In the genomic region with DNA sequence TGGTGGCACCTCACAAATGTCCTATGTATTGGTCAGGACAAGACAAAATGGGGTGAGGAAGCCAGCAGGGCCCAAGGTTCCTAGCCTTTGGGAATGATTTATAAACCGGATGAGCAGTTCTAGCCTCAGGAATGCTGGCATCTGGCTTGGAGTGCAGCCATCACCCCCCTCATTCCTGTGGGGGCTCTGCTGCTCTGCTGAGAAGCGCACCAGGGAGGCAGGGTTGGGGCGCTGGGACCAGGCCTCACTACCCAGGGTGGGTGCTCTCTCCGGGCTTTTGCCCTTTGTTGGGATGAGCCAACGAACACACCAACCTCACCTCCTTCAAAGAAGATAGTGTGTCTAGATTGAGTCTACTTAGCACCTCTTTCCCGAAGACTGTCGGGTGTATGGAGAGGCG, we compare ENCODE assay signal across 17 cellular contexts. TPM values are rescaled to one million over a fixed set of nuclear protein-coding genes. Genes with fewer than 3 reads are reported as not detected.
DNase-seq lines count a peak whose midpoint lies in the region; ATAC-seq and TF ChIP-seq lines count a peak whose summit lies in the region.
"Had no signal": no experiment of that assay in that cellular context is flagged by ENCODE, and none has a peak within 500 bp of the region (broad histone marks: within the 10 kb centered on the region; RNA-seq: fewer than 3 reads in every experiment).

No MANE protein-coding gene starts in this region.

- H3K27me3 Mint-ChIP-seq in activated CD8-positive, alpha-beta T cell treated with anti-CD3 and anti-CD28 coated beads, Interleukin-2, amount 10 ng/mL, durations not matched to agents 7 days and 5 days (ENCODE audit: low read depth), result no peaks in the 10 kb centered on the region
- no peaks in the 10 kb centered on the region for H3K27me3 Mint-ChIP-seq in activated CD8-positive, alpha-beta T cell treated with anti-CD3 and anti-CD28 coated beads for 36 hours
- no peaks in the 10 kb centered on the region for H3K27me3 Mint-ChIP-seq in endodermal cell (ENCODE audit: insufficient read depth)
- H3K27me3 Mint-ChIP-seq: CD4-positive, alpha-beta memory T cell had no signal

- DNase-seq in activated CD8-positive, alpha-beta T cell treated with anti-CD3 and anti-CD28 coated beads, Interleukin-2, amount 10 ng/mL, durations not matched to agents 7 days and 5 days, result no peak
- DNase-seq in activated CD8-positive, alpha-beta T cell treated with anti-CD3 and anti-CD28 coated beads for 36 hours, result no peak
- DNase-seq in endodermal cell, result peak; percentile 36
- DNase-seq in lower lobe of right lung, result no peak
- DNase-seq in thyroid gland, result peak in 1 of 2 donors; percentile 49
- no peak for DNase-seq in colonic mucosa
- no peak for DNase-seq in stimulated activated CD4-positive, alpha-beta T cell treated with anti-CD3 and anti-CD28 coated beads, Interleukin-4, amount 100 ng/mL, for 4 hours
- DNase-seq: activated CD4-positive, alpha-beta T cell treated with anti-CD3 and anti-CD28 coated beads for 48 hours; amniotic stem cell; CD4-positive, alpha-beta memory T cell; dorsolateral prefrontal cortex; MM.1S; NCI-H2081 treated with DMSO at 0.1 percent for 48 hours; NCI-H82; trophoblast cell had no signal

- no peak overlapping the region for H3K4me3 Mint-ChIP-seq in activated CD8-positive, alpha-beta T cell treated with anti-CD3 and anti-CD28 coated beads, Interleukin-2, amount 10 ng/mL, durations not matched to agents 7 days and 5 days
- H3K4me3 Mint-ChIP-seq in activated CD8-positive, alpha-beta T cell treated with anti-CD3 and anti-CD28 coated beads for 36 hours, result no peak overlapping the region
- no peak overlapping the region for H3K4me3 Mint-ChIP-seq in endodermal cell
- H3K4me3 Mint-ChIP-seq: CD4-positive, alpha-beta memory T cell had no signal

- H3K9ac ChIP-seq in endodermal cell (ENCODE audit: extremely low read depth, low read length, poor library complexity, severe bottlenecking) (no peak overlapping the region), colonic mucosa (ENCODE audit: low read depth in 2 of 2, low read length in 2 of 2) (no peak overlapping the region)

- H3K36me3 Mint-ChIP-seq in activated CD8-positive, alpha-beta T cell treated with anti-CD3 and anti-CD28 coated beads, Interleukin-2, amount 10 ng/mL, durations not matched to agents 7 days and 5 days (ENCODE audit: low read depth), result peaks cover 8% of the 10 kb centered on the region
- peaks cover 8% of the 10 kb centered on the region for H3K36me3 Mint-ChIP-seq in activated CD8-positive, alpha-beta T cell treated with anti-CD3 and anti-CD28 coated beads for 36 hours (ENCODE audit: low read depth)
- peaks cover 38% of the 10 kb centered on the region for H3K36me3 Mint-ChIP-seq in endodermal cell (ENCODE audit: low read depth)

- POLR2A ChIA-PET in activated CD8-positive, alpha-beta T cell treated with anti-CD3 and anti-CD28 coated beads, Interleukin-2, amount 10 ng/mL, durations not matched to agents 7 days and 5 days (lab: Charles Lee), result no interaction called here
- POLR2A ChIA-PET in activated CD8-positive, alpha-beta T cell treated with anti-CD3 and anti-CD28 coated beads for 36 hours (lab: Charles Lee), result no interaction called here

- no peaks in the 10 kb centered on the region for H3K9me3 ChIP-seq in endodermal cell (ENCODE audit: control insufficient read depth, low read length)
- H3K9me3 ChIP-seq in lower lobe of right lung, result no peaks in the 10 kb centered on the region
- H3K9me3 ChIP-seq in thyroid gland, result no peaks in the 10 kb centered on the region
- no peaks in the 10 kb centered on the region for H3K9me3 ChIP-seq in colonic mucosa

- TF ChIP-seq POLR2A in thyroid gland (IDR thresholded peaks at IDR 0.05), result no peak

- no peaks in the 10 kb centered on the region for H3K9me3 Mint-ChIP-seq in activated CD8-positive, alpha-beta T cell treated with anti-CD3 and anti-CD28 coated beads, Interleukin-2, amount 10 ng/mL, durations not matched to agents 7 days and 5 days (ENCODE audit: insufficient read depth)
- H3K9me3 Mint-ChIP-seq in activated CD8-positive, alpha-beta T cell treated with anti-CD3 and anti-CD28 coated beads for 36 hours, result no peaks in the 10 kb centered on the region
- no peaks in the 10 kb centered on the region for H3K9me3 Mint-ChIP-seq in endodermal cell
- H3K9me3 Mint-ChIP-seq: CD4-positive, alpha-beta memory T cell had no signal

- ATAC-seq in activated CD8-positive, alpha-beta T cell treated with anti-CD3 and anti-CD28 coated beads, Interleukin-2, amount 10 ng/mL, durations not matched to agents 7 days and 5 days, result no peak
- no peak for ATAC-seq in activated CD8-positive, alpha-beta T cell treated with anti-CD3 and anti-CD28 coated beads for 36 hours
- ATAC-seq in lower lobe of right lung, result no peak
- no peak for ATAC-seq in HG03039 (IDR thresholded peaks at IDR 0.05; ENCODE audit: unreplicated experiment)

- H3K4me3 ChIP-seq in endodermal cell (ENCODE audit: low read length), result no peak overlapping the region
- no peak overlapping the region for H3K4me3 ChIP-seq in lower lobe of right lung
- no peak overlapping the region for H3K4me3 ChIP-seq in thyroid gland (replicated peaks in 1 of 3)
- H3K4me3 ChIP-seq in colonic mucosa, result no peak overlapping the region
- H3K4me3 ChIP-seq: dorsolateral prefrontal cortex had no signal

- CTCF ChIA-PET in activated CD8-positive, alpha-beta T cell treated with anti-CD3 and anti-CD28 coated beads, Interleukin-2, amount 10 ng/mL, durations not matched to agents 7 days and 5 days (lab: Charles Lee), result no interaction called here
- CTCF ChIA-PET in activated CD8-positive, alpha-beta T cell treated with anti-CD3 and anti-CD28 coated beads for 36 hours (lab: Charles Lee), result no interaction called here

- H3K27ac ChIP-seq in endodermal cell (ENCODE audit: low read depth, low read length) (no peak overlapping the region), lower lobe of right lung (peak overlapping the region; percentile 53), thyroid gland (peak overlapping the region; percentile 8 to 50 (median 48)), colonic mucosa (no peak overlapping the region)
- H3K27ac ChIP-seq: 22Rv1 had no signal

- WGBS in endodermal cell (ENCODE audit: insufficient coverage in 1 of 2, insufficient read length in 1 of 2), 2 experiments, result 94 to 100% methylated on average over 4 to 8 of the region's 8 CpGs
- WGBS in thyroid gland, 2 donors, result 88 to 93% methylated on average over 4 to 8 of the region's 8 CpGs

- intact Hi-C loops in activated CD8-positive, alpha-beta T cell treated with anti-CD3 and anti-CD28 coated beads for 36 hours (cut with micrococcal nuclease), result no loop called here
- intact Hi-C loops in lower lobe of right lung (cut with DNase I) (no loop called here), thyroid gland (cut with DNase I) (loop anchor here (5.0 kb wide), 1 partner anchor 42 kb away; no protein-coding TSS in a partner anchor), colonic mucosa (cut with DNase I) (no loop called here)

- H3K4me1 ChIP-seq in endodermal cell (ENCODE audit: control insufficient read depth, insufficient read depth, low read length) (no peaks in the 10 kb centered on the region), lower lobe of right lung (peaks cover 24% of the 10 kb centered on the region), thyroid gland (peaks cover 13 to 19% of the 10 kb centered on the region in 2 donors), colonic mucosa (no peaks in the 10 kb centered on the region)

- TF ChIP-seq CTCF in activated CD8-positive, alpha-beta T cell treated with anti-CD3 and anti-CD28 coated beads for 36 hours (IDR thresholded peaks at IDR 0.05), result no peak
- no peak for TF ChIP-seq CTCF in endodermal cell (conservative IDR thresholded peaks at IDR 0.05)
- no peak for TF ChIP-seq CTCF in lower lobe of right lung (IDR thresholded peaks at IDR 0.05)
- TF ChIP-seq CTCF in thyroid gland (IDR thresholded peaks at IDR 0.05), result no peak
- no peak for TF ChIP-seq CTCF in colonic mucosa (IDR thresholded peaks at IDR 0.05)

- H3K27ac Mint-ChIP-seq in activated CD8-positive, alpha-beta T cell treated with anti-CD3 and anti-CD28 coated beads, Interleukin-2, amount 10 ng/mL, durations not matched to agents 7 days and 5 days, result peak overlapping the region; percentile 40
- H3K27ac Mint-ChIP-seq in activated CD8-positive, alpha-beta T cell treated with anti-CD3 and anti-CD28 coated beads for 36 hours, result no peak overlapping the region
- no peak overlapping the region for H3K27ac Mint-ChIP-seq in endodermal cell

- H3K4me1 Mint-ChIP-seq in activated CD8-positive, alpha-beta T cell treated with anti-CD3 and anti-CD28 coated beads, Interleukin-2, amount 10 ng/mL, durations not matched to agents 7 days and 5 days (ENCODE audit: low read depth), result peaks cover 2% of the 10 kb centered on the region
- H3K4me1 Mint-ChIP-seq in activated CD8-positive, alpha-beta T cell treated with anti-CD3 and anti-CD28 coated beads for 36 hours (ENCODE audit: low read depth), result peaks cover 18% of the 10 kb centered on the region
- peaks cover 12% of the 10 kb centered on the region for H3K4me1 Mint-ChIP-seq in endodermal cell

- H3K27me3 ChIP-seq in endodermal cell (ENCODE audit: control insufficient read depth, insufficient read depth, low read length, poor library complexity, severe bottlenecking) (no peaks in the 10 kb centered on the region), lower lobe of right lung (ENCODE audit: low read depth) (no peaks in the 10 kb centered on the region), thyroid gland (no peaks in the 10 kb centered on the region), colonic mucosa (no peaks in the 10 kb centered on the region)
- H3K27me3 ChIP-seq: dorsolateral prefrontal cortex had no signal

- H3K36me3 ChIP-seq in endodermal cell (ENCODE audit: control insufficient read depth, insufficient read depth, low read length) (peaks cover 11% of the 10 kb centered on the region), lower lobe of right lung (peaks cover 46% of the 10 kb centered on the region), thyroid gland (no peaks in the 10 kb centered on the region), colonic mucosa (no peaks in the 10 kb centered on the region)

RNA-seq across cellular contexts. Expression of a gene that starts 39.2 kb away (rescaled TPM):
- 10 to 100 TPM; 22.2 to 27.7 TPM for total RNA-seq in activated CD8-positive, alpha-beta T cell treated with anti-CD3 and anti-CD28 coated beads, Interleukin-2, amount 10 ng/mL, durations not matched to agents 7 days and 5 days
- 10 to 100 TPM; 26.2 to 28.9 TPM for total RNA-seq in activated CD8-positive, alpha-beta T cell treated with anti-CD3 and anti-CD28 coated beads for 36 hours
- total RNA-seq in endodermal cell (10 to 100 TPM; 26.3 to 28.0 TPM), lower lobe of right lung (20.2 TPM), thyroid gland (10 to 100 TPM; 20.7 to 35.7 (median 24.7) TPM), colonic mucosa (10 to 100 TPM; 28.6 to 44.8 TPM)
- 29.6 TPM for polyA plus RNA-seq in endodermal cell (2013, experiment 1 of 2)
- polyA plus RNA-seq in endodermal cell (2013, experiment 2 of 2), result 26.6 TPM

RNA-seq across cellular contexts. Expression of a gene that starts 48.0 kb away (rescaled TPM):
- 10 to 100 TPM; 15.1 to 15.2 TPM for total RNA-seq in activated CD8-positive, alpha-beta T cell treated with anti-CD3 and anti-CD28 coated beads, Interleukin-2, amount 10 ng/mL, durations not matched to agents 7 days and 5 days
- 10 to 100 TPM; 13.5 to 15.3 TPM for total RNA-seq in activated CD8-positive, alpha-beta T cell treated with anti-CD3 and anti-CD28 coated beads for 36 hours
- total RNA-seq in endodermal cell (10 to 100 TPM; 20.8 to 24.2 TPM), lower lobe of right lung (20.9 TPM), thyroid gland (10 to 100 TPM; 34.1 to 74.1 (median 57.1) TPM), colonic mucosa (10 to 100 TPM; 29.4 to 44.0 TPM)
- polyA plus RNA-seq in endodermal cell (2013, experiment 1 of 2), result 16.9 TPM
- 15.0 TPM for polyA plus RNA-seq in endodermal cell (2013, experiment 2 of 2)

Comparison
In these comparisons a context has a peak if more than half of its experiments do, and no peak if none do; other contexts are left out.
1. H3K27ac ChIP-seq: peak in lower lobe of right lung (single experiment) and thyroid gland (3 of 3); none in endodermal cell (single experiment) and colonic mucosa (single experiment).